ENCODE assay signal across 21 cellular contexts in genomic region chr1:79629414-79629813, GRCh38.
DNase-seq lines count a peak whose midpoint lies in the region; ATAC-seq lines count a peak whose summit lies in the region.
"Had no signal": no experiment of that assay in that cellular context is flagged by ENCODE, and none has a peak within 500 bp of the region (broad histone marks: within the 10 kb centered on the region; RNA-seq: fewer than 3 reads in every experiment).

No MANE protein-coding gene starts in this region.

- no peaks in the 10 kb centered on the region for H3K4me1 ChIP-seq in CD4-positive, alpha-beta memory T cell (ENCODE audit: insufficient read depth, low read length)
- H3K4me1 ChIP-seq: ascending aorta, Caco-2, neural progenitor cell, vagina had no signal

- POLR2A ChIA-PET in CD4-positive, alpha-beta memory T cell (lab: Charles Lee; ENCODE audit: partially characterized antibody): no interaction called here

- no peaks in the 10 kb centered on the region for H3K27me3 ChIP-seq in CD4-positive, alpha-beta memory T cell (ENCODE audit: insufficient read depth, low read length)
- H3K27me3 ChIP-seq: ascending aorta, neural progenitor cell, vagina had no signal

- no peaks in the 10 kb centered on the region for H3K9me3 ChIP-seq in CD4-positive, alpha-beta memory T cell (ENCODE audit: control insufficient read depth in 1 of 2, low read length in 2 of 2)
- H3K9me3 ChIP-seq: ascending aorta, Caco-2, vagina had no signal

- H3K27ac ChIP-seq in CD4-positive, alpha-beta memory T cell (ENCODE audit: low read depth, low read length): no peak overlapping the region
- H3K27ac ChIP-seq: ascending aorta, neural progenitor cell, SK-N-MC, vagina had no signal

- no peak overlapping the region for H3K27ac Mint-ChIP-seq in stimulated activated memory B cell treated with anti-CD40 and anti-IgM and Interleukin-4, amounts not matched to agents 10 μg/mL and 1 μg/mL and 100 μg/mL, for 72 hours
- no peak overlapping the region for H3K27ac Mint-ChIP-seq in CD4-positive, alpha-beta memory T cell
- no peak overlapping the region for H3K27ac Mint-ChIP-seq in activated naive CD4-positive, alpha-beta T cell treated with anti-CD3 and anti-CD28 coated beads, Interleukin-2, amount 10 ng/mL, durations not matched to agents 7 days and 5 days
- H3K27ac Mint-ChIP-seq: effector memory CD8-positive, alpha-beta T cell; neural progenitor cell had no signal

- CTCF ChIA-PET in CD4-positive, alpha-beta memory T cell (lab: Charles Lee; ENCODE audit: partially characterized antibody): no interaction called here
- CTCF ChIA-PET in activated naive CD4-positive, alpha-beta T cell treated with anti-CD3 and anti-CD28 coated beads, Interleukin-2, amount 10 ng/mL, durations not matched to agents 7 days and 5 days (lab: Charles Lee): no interaction called here

- H3K4me3 Mint-ChIP-seq in stimulated activated memory B cell treated with anti-CD40 and anti-IgM and Interleukin-4, amounts not matched to agents 10 μg/mL and 1 μg/mL and 100 μg/mL, for 72 hours: no peak overlapping the region
- no peak overlapping the region for H3K4me3 Mint-ChIP-seq in CD4-positive, alpha-beta memory T cell
- no peak overlapping the region for H3K4me3 Mint-ChIP-seq in activated naive CD4-positive, alpha-beta T cell treated with anti-CD3 and anti-CD28 coated beads, Interleukin-2, amount 10 ng/mL, durations not matched to agents 7 days and 5 days
- H3K4me3 Mint-ChIP-seq: effector memory CD8-positive, alpha-beta T cell; neural progenitor cell had no signal

- H3K4me1 Mint-ChIP-seq in stimulated activated memory B cell treated with anti-CD40 and anti-IgM and Interleukin-4, amounts not matched to agents 10 μg/mL and 1 μg/mL and 100 μg/mL, for 72 hours: peaks cover 14% of the 10 kb centered on the region
- H3K4me1 Mint-ChIP-seq in CD4-positive, alpha-beta memory T cell: no peaks in the 10 kb centered on the region
- H3K4me1 Mint-ChIP-seq in activated naive CD4-positive, alpha-beta T cell treated with anti-CD3 and anti-CD28 coated beads, Interleukin-2, amount 10 ng/mL, durations not matched to agents 7 days and 5 days: no peaks in the 10 kb centered on the region
- H3K4me1 Mint-ChIP-seq: neural progenitor cell had no signal

- ATAC-seq in GM19395 (IDR thresholded peaks at IDR 0.05; ENCODE audit: unreplicated experiment) (peak; percentile 71), HG02870 (IDR thresholded peaks at IDR 0.05; ENCODE audit: unreplicated experiment) (peak; percentile 47)
- ATAC-seq in stimulated activated memory B cell treated with anti-CD40 and anti-IgM and Interleukin-4, amounts not matched to agents 10 μg/mL and 1 μg/mL and 100 μg/mL, for 72 hours: peak; percentile 77
- ATAC-seq: effector memory CD8-positive, alpha-beta T cell; left lobe of liver had no signal

- H3K27me3 Mint-ChIP-seq in stimulated activated memory B cell treated with anti-CD40 and anti-IgM and Interleukin-4, amounts not matched to agents 10 μg/mL and 1 μg/mL and 100 μg/mL, for 72 hours: no peaks in the 10 kb centered on the region
- H3K27me3 Mint-ChIP-seq in CD4-positive, alpha-beta memory T cell: no peaks in the 10 kb centered on the region
- H3K27me3 Mint-ChIP-seq in activated naive CD4-positive, alpha-beta T cell treated with anti-CD3 and anti-CD28 coated beads, Interleukin-2, amount 10 ng/mL, durations not matched to agents 7 days and 5 days: no peaks in the 10 kb centered on the region
- H3K27me3 Mint-ChIP-seq: effector memory CD8-positive, alpha-beta T cell had no signal

- no peaks in the 10 kb centered on the region for H3K9me3 Mint-ChIP-seq in stimulated activated memory B cell treated with anti-CD40 and anti-IgM and Interleukin-4, amounts not matched to agents 10 μg/mL and 1 μg/mL and 100 μg/mL, for 72 hours
- H3K9me3 Mint-ChIP-seq in CD4-positive, alpha-beta memory T cell: peaks cover 0 to 7% (median 0%) of the 10 kb centered on the region in 8 donors
- H3K9me3 Mint-ChIP-seq in activated naive CD4-positive, alpha-beta T cell treated with anti-CD3 and anti-CD28 coated beads, Interleukin-2, amount 10 ng/mL, durations not matched to agents 7 days and 5 days: peaks cover 1% of the 10 kb centered on the region
- H3K9me3 Mint-ChIP-seq: effector memory CD8-positive, alpha-beta T cell; neural progenitor cell had no signal

- peak; percentile 95 for DNase-seq in MV-4-11 (lab: John Stamatoyannopoulos, UW)
- no peak for DNase-seq in NCI-H1436 (lab: John Stamatoyannopoulos, UW)
- DNase-seq in CD4-positive, alpha-beta memory T cell: no peak
- no peak for DNase-seq in activated naive CD4-positive, alpha-beta T cell treated with anti-CD3 and anti-CD28 coated beads, Interleukin-2, amount 10 ng/mL, durations not matched to agents 7 days and 5 days
- DNase-seq: activated CD4-positive, alpha-beta T cell treated with anti-CD3 and anti-CD28 coated beads for 4 hours; Caco-2; effector memory CD8-positive, alpha-beta T cell; glutamatergic neuron; KBM-7; NCI-H1105; NCI-H524; stimulated activated CD8-positive, alpha-beta memory T cell treated with anti-CD3 and anti-CD28 coated beads, Interleukin-4, amount 100 ng/mL, for 48 hours had no signal

- no peaks in the 10 kb centered on the region for H3K36me3 ChIP-seq in CD4-positive, alpha-beta memory T cell (ENCODE audit: insufficient read depth, low read length)
- H3K36me3 ChIP-seq: ascending aorta, neural progenitor cell, vagina had no signal

- intact Hi-C loops in CD4-positive, alpha-beta memory T cell (cut with micrococcal nuclease): no loop called here

- no peak overlapping the region for H3K4me3 ChIP-seq in CD4-positive, alpha-beta memory T cell (ENCODE audit: low read length in 2 of 2)
- H3K4me3 ChIP-seq: ascending aorta, neural progenitor cell, SK-N-MC, smooth muscle cell, vagina had no signal

- H3K36me3 Mint-ChIP-seq in stimulated activated memory B cell treated with anti-CD40 and anti-IgM and Interleukin-4, amounts not matched to agents 10 μg/mL and 1 μg/mL and 100 μg/mL, for 72 hours: no peaks in the 10 kb centered on the region
- no peaks in the 10 kb centered on the region for H3K36me3 Mint-ChIP-seq in CD4-positive, alpha-beta memory T cell
- no peaks in the 10 kb centered on the region for H3K36me3 Mint-ChIP-seq in activated naive CD4-positive, alpha-beta T cell treated with anti-CD3 and anti-CD28 coated beads, Interleukin-2, amount 10 ng/mL, durations not matched to agents 7 days and 5 days
- H3K36me3 Mint-ChIP-seq: neural progenitor cell had no signal
